9 cellular contexts compared by ENCODE assay signal in the genomic region with DNA sequence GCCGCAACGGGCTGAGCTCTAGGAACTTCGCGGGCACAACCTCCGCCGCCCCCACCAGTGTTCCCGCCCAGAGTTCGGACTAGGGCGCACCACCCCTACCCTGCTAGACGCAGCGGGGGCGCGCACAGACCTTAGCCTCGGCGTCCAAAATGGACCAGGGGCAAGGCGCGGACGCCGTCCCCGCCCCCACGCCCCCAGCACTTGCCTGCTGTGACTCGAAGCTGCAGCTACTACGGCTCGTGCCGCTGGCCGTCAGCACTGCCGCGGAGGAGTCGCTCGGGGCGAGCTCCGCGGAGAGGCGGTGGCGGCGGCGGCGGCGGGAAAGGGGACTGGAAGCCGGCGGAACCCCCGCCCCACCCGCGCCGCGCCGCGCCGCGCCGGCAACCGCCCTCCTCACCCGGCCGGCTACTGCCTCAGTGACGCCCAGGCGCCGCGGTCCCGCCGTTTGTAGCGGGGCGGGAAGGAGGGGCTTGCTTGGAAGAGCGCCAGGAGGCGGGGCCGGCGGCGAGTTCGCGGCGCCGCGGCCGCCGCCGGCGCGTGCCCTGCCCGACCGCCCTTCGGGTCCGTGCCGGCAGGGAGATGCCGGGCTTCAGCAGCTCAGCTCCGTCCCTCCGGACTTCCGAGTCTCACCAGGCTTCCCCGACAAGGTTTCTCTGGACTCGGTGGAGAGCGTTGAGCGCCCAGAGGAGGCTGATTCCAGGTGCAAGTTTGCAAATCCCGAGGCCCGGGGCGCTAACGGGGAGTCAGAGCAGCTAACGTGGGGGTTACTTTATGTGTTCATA. TPM values are rescaled to one million over a fixed set of nuclear protein-coding genes. Genes with fewer than 3 reads are reported as not detected.
A peak's percentile ranks its signal among the peaks of the same experiment; 100 is the strongest.
DNase-seq lines count a peak whose midpoint lies in the region; ATAC-seq and TF ChIP-seq lines count a peak whose summit lies in the region.
"Had no signal": no experiment of that assay in that cellular context is flagged by ENCODE, and none has a peak within 500 bp of the region (broad histone marks: within the 10 kb centered on the region; RNA-seq: fewer than 3 reads in every experiment).

No MANE protein-coding gene starts in this region.

- no peaks in the 10 kb centered on the region for H3K36me3 ChIP-seq in osteoblast (ENCODE audit: insufficient read depth, low read length)
- H3K36me3 ChIP-seq: Peyer's patch had no signal

- TF ChIP-seq CTCF in epithelial cell of proximal tubule (conservative IDR thresholded peaks at IDR 0.05; ENCODE audit: low read depth, low read length): no peak
- no peak for TF ChIP-seq CTCF in osteoblast (IDR thresholded peaks at IDR 0.05; ENCODE audit: extremely low read depth, low read depth, low read length)

- H4K20me1 ChIP-seq in osteoblast (ENCODE audit: insufficient read depth, low read length): no peaks in the 10 kb centered on the region

- no peak overlapping the region for H2AFZ ChIP-seq in osteoblast (ENCODE audit: low read length)

- no peaks in the 10 kb centered on the region for H3K9me3 ChIP-seq in osteoblast (ENCODE audit: low read depth, low read length)
- H3K9me3 ChIP-seq: Peyer's patch had no signal

- TF ChIP-seq POLR2A in GM18505 (IDR thresholded peaks at IDR 0.05; ENCODE audit: borderline replicate concordance, extremely low read depth, insufficient read depth, insufficient read length): no peak

- peaks cover 29% of the 10 kb centered on the region for H3K27me3 ChIP-seq in osteoblast (ENCODE audit: insufficient read depth, low read length)

- H3K79me2 ChIP-seq in osteoblast (ENCODE audit: insufficient read depth, low read length): no peaks in the 10 kb centered on the region

- DNase-seq in DMS 273 treated with DMSO at 0.1 percent for 48 hours (lab: John Stamatoyannopoulos, UW): peak; percentile 44
- peak; percentile 5 for DNase-seq in NCI-H460 (ENCODE audit: extremely low read depth, low read depth)
- no peak for DNase-seq in epithelial cell of proximal tubule (ENCODE audit: low read depth)
- DNase-seq in osteoblast (ENCODE audit: insufficient read length, low spot score, missing footprints): peak; percentile 74
- DNase-seq in LoVo (ENCODE audit: low spot score): no peak
- DNase-seq in mesenteric fat pad (ENCODE audit: low spot score): no peak

- H3K27ac ChIP-seq in osteoblast (ENCODE audit: low read depth, low read length): no peak overlapping the region
- H3K27ac ChIP-seq: Peyer's patch had no signal

- ATAC-seq in HG02642 (IDR thresholded peaks at IDR 0.05; ENCODE audit: poor library complexity, unreplicated experiment) (no peak), GM18505 (IDR thresholded peaks at IDR 0.05; ENCODE audit: unreplicated experiment) (no peak)

- peak overlapping the region; percentile 45 for H3K4me3 ChIP-seq in epithelial cell of proximal tubule (ENCODE audit: low read depth, low read length)
- no peak overlapping the region for H3K4me3 ChIP-seq in osteoblast (ENCODE audit: insufficient read depth, low read length)

- H3K4me1 ChIP-seq in osteoblast (ENCODE audit: insufficient read depth, low read length): no peaks in the 10 kb centered on the region

- H3K4me2 ChIP-seq in osteoblast (ENCODE audit: insufficient read depth, low read length): no peak overlapping the region

RNA-seq across cellular contexts. Expression of a gene that starts 4.4 kb away (rescaled TPM):
- total RNA-seq in NCI-H460 (2014; rRNA removed; shearing (Covaris generic)): 0.92 and 1.2 TPM in 2 replicates
- polyA plus RNA-seq in NCI-H460 (2014; cell fraction: nucleus; rRNA removed): 1.9 and 8.9 TPM in 2 replicates
- total RNA-seq in epithelial cell of proximal tubule (0.52 and 1.2 TPM in 2 replicates), osteoblast (under 0.01 and 0.36 TPM in 2 replicates), mesenteric fat pad (not detected)
- total RNA-seq: Peyer's patch had no signal

Comparison
In these comparisons a context has a peak if more than half of its experiments do, and no peak if none do; other contexts are left out.
1. DNase-seq: peak in DMS 273 treated with DMSO at 0.1 percent for 48 hours (single experiment), NCI-H460 (single experiment) and osteoblast (single experiment); none in epithelial cell of proximal tubule (single experiment), LoVo (single experiment) and mesenteric fat pad (single experiment).